Comparison of ENCODE assay signal across 17 cellular contexts in genomic region chr13:112905619-112905989, GRCh38.
"Had no signal": no experiment of that assay in that cellular context is flagged by ENCODE, and none has a peak within 500 bp of the region (broad histone marks: within the 10 kb centered on the region; RNA-seq: fewer than 3 reads in every experiment).

No MANE protein-coding gene starts in this region.

- H3K4me3 Mint-ChIP-seq: activated CD8-positive, alpha-beta T cell treated with anti-CD3 and anti-CD28 coated beads for 36 hours; activated naive CD8-positive, alpha-beta T cell; activated T-cell treated with anti-CD3 and anti-CD28 coated beads, Interleukin-2, amount 50 U/mL, for 4 hours; T-helper 2 cell treated with Interferon-gamma antibody and Interleukin-4, amounts not matched to agents 5 μg/mL and 100 μg/mL, for 36 hours had no signal

- ATAC-seq: activated CD8-positive, alpha-beta T cell treated with anti-CD3 and anti-CD28 coated beads for 36 hours; activated T-cell treated with anti-CD3 and anti-CD28 coated beads, Interleukin-2, amount 50 U/mL, for 4 hours; left ventricle myocardium superior had no signal

- DNase-seq: activated CD4-positive, alpha-beta T cell treated with anti-CD3 and anti-CD28 coated beads for 4 hours; activated CD8-positive, alpha-beta T cell treated with anti-CD3 and anti-CD28 coated beads for 36 hours; activated effector memory CD4-positive, alpha-beta T cell treated with anti-CD3 and anti-CD28 coated beads, Interleukin-2, amount 50 U/mL, for 16 hours; activated T-cell treated with anti-CD3 and anti-CD28 coated beads, Interleukin-2, amount 50 U/mL, for 4 hours; amniotic stem cell; caudate nucleus; esophagus squamous epithelium; hippocampal formation; left ventricle myocardium superior; mesenchymal stem cell; retina; stimulated activated naive CD4-positive, alpha-beta T cell; substantia nigra; transverse colon had no signal

- H3K27me3 Mint-ChIP-seq: activated naive CD8-positive, alpha-beta T cell had no signal

- H3K9ac ChIP-seq: parathyroid adenoma had no signal

- H3K36me3 Mint-ChIP-seq: activated naive CD8-positive, alpha-beta T cell had no signal

- H3K27me3 ChIP-seq: transverse colon had no signal

- H3K4me3 ChIP-seq: esophagus squamous epithelium, transverse colon had no signal

- H3K27ac ChIP-seq: parathyroid adenoma, transverse colon had no signal

- H2AFZ ChIP-seq: parathyroid adenoma had no signal

- H3K36me3 ChIP-seq: esophagus squamous epithelium, transverse colon had no signal

- H3K27ac Mint-ChIP-seq: activated CD8-positive, alpha-beta T cell treated with anti-CD3 and anti-CD28 coated beads for 36 hours; activated naive CD8-positive, alpha-beta T cell; T-helper 2 cell treated with Interferon-gamma antibody and Interleukin-4, amounts not matched to agents 5 μg/mL and 100 μg/mL, for 36 hours had no signal

- H3K9me3 Mint-ChIP-seq: T-helper 2 cell treated with Interferon-gamma antibody and Interleukin-4, amounts not matched to agents 5 μg/mL and 100 μg/mL, for 36 hours had no signal

- H3K4me1 ChIP-seq: parathyroid adenoma, transverse colon had no signal

- H3K9me3 ChIP-seq: transverse colon had no signal
